Comparison of ENCODE assay signal across 1 cellular context in genomic region chr15:35058534-35059054, GRCh38.
TF ChIP-seq lines count a peak whose summit lies in the region.

No MANE protein-coding gene starts in this region.

TF ChIP-seq in GM12891, 5 proteins besides CTCF, POLR2A, EP300 and RAD21 (continued from another document):
- TF ChIP-seq PAX5 (IDR thresholded peaks at IDR 0.05; ENCODE audit: insufficient read depth, low read length, severe bottlenecking) (no peak), TAF1 (IDR thresholded peaks at IDR 0.05; ENCODE audit: low read depth, low read length) (no peak), POLR2AphosphoS5 (IDR thresholded peaks at IDR 0.05; ENCODE audit: low read depth, low read length) (no peak), POU2F2 (IDR thresholded peaks at IDR 0.05; ENCODE audit: low read depth, low read length) (no peak)
TF ChIP-seq in GM12891: peak in this region for 0.
